20 cellular contexts compared by ENCODE assay signal in genomic region chr6:82614518-82614917, GRCh38.
DNase-seq lines count a peak whose midpoint lies in the region; ATAC-seq, FAIRE-seq and TF ChIP-seq lines count a peak whose summit lies in the region.
"Had no signal": no experiment of that assay in that cellular context is flagged by ENCODE, and none has a peak within 500 bp of the region (broad histone marks: within the 10 kb centered on the region; RNA-seq: fewer than 3 reads in every experiment).

No MANE protein-coding gene starts in this region.

- H3K9ac ChIP-seq in K562 (ENCODE audit: insufficient read depth in 1 of 2, low read depth in 2 of 2, low read length in 2 of 2) (no peak overlapping the region), neural progenitor cell (no peak overlapping the region)

- POLR2A ChIA-PET in K562 (lab: Yijun Ruan, JAX): no interaction called here
- POLR2A ChIA-PET in activated CD4-positive, alpha-beta T cell treated with anti-CD3 and anti-CD28 coated beads for 36 hours (lab: Charles Lee): no interaction called here

- DNase-seq in M059J (ENCODE audit: low read depth): peak; percentile 17
- DNase-seq in K562 (ENCODE audit: extremely low read depth in 1 of 4, low spot score in 3 of 4): peak in 1 of 4 experiments; percentile 2
- no peak for DNase-seq in neural progenitor cell (ENCODE audit: low spot score)
- DNase-seq in activated CD8-positive, alpha-beta memory T cell treated with anti-CD3 and anti-CD28 coated beads, Interleukin-2, amount 10 ng/mL, durations not matched to agents 7 days and 5 days: no peak
- DNase-seq in activated CD4-positive, alpha-beta T cell treated with anti-CD3 and anti-CD28 coated beads for 36 hours: no peak
- no peak for DNase-seq in activated T-helper 2 cell treated with anti-CD3 and anti-CD28 coated beads, Interferon-gamma antibody, Interleukin-2, Interleukin-4, amounts not matched to agents 10 μg/mL and 5 μg/mL and 100 μg/mL, durations not matched to agents 14 hours and 24 hours and 36 hours (ENCODE audit: low spot score)
- no peak for DNase-seq in suprapubic skin (ENCODE audit: low spot score in 2 of 2)
- DNase-seq: BE2C; CD4-positive, alpha-beta memory T cell; COR-L47; DMS153; DMS79 treated with DMSO at 0.1 percent for 48 hours; EL; GOT3; H9 had no signal

- peak; percentile 29 for FAIRE-seq in K562 (lab: Jason Lieb, UNC)
- FAIRE-seq: A549, D721Med, G401.6, GM12891 had no signal

- H3K9me1 ChIP-seq in K562 (ENCODE audit: control insufficient read depth, insufficient read depth, low read length): no peaks in the 10 kb centered on the region

- peaks cover 10% of the 10 kb centered on the region for H3K36me3 Mint-ChIP-seq in neural progenitor cell
- H3K36me3 Mint-ChIP-seq in activated CD8-positive, alpha-beta memory T cell treated with anti-CD3 and anti-CD28 coated beads, Interleukin-2, amount 10 ng/mL, durations not matched to agents 7 days and 5 days: no peaks in the 10 kb centered on the region
- no peaks in the 10 kb centered on the region for H3K36me3 Mint-ChIP-seq in activated CD4-positive, alpha-beta T cell treated with anti-CD3 and anti-CD28 coated beads for 36 hours (ENCODE audit: low read depth)
- H3K36me3 Mint-ChIP-seq in activated T-helper 2 cell treated with anti-CD3 and anti-CD28 coated beads, Interferon-gamma antibody, Interleukin-2, Interleukin-4, amounts not matched to agents 10 μg/mL and 5 μg/mL and 100 μg/mL, durations not matched to agents 14 hours and 24 hours and 36 hours (ENCODE audit: low read depth): no peaks in the 10 kb centered on the region
- H3K36me3 Mint-ChIP-seq: CD4-positive, alpha-beta memory T cell had no signal

- H3K27me3 ChIP-seq in K562 (ENCODE audit: control insufficient read depth in 2 of 2, insufficient read depth in 2 of 2, low read length in 2 of 2) (no peaks in the 10 kb centered on the region), neural progenitor cell (no peaks in the 10 kb centered on the region), suprapubic skin (no peaks in the 10 kb centered on the region)
- H3K27me3 ChIP-seq: BE2C had no signal

- H3K4me1 Mint-ChIP-seq in neural progenitor cell: peaks cover 46% of the 10 kb centered on the region
- H3K4me1 Mint-ChIP-seq in activated CD8-positive, alpha-beta memory T cell treated with anti-CD3 and anti-CD28 coated beads, Interleukin-2, amount 10 ng/mL, durations not matched to agents 7 days and 5 days: no peaks in the 10 kb centered on the region
- no peaks in the 10 kb centered on the region for H3K4me1 Mint-ChIP-seq in activated CD4-positive, alpha-beta T cell treated with anti-CD3 and anti-CD28 coated beads for 36 hours
- H3K4me1 Mint-ChIP-seq in activated T-helper 2 cell treated with anti-CD3 and anti-CD28 coated beads, Interferon-gamma antibody, Interleukin-2, Interleukin-4, amounts not matched to agents 10 μg/mL and 5 μg/mL and 100 μg/mL, durations not matched to agents 14 hours and 24 hours and 36 hours (ENCODE audit: low read depth): no peaks in the 10 kb centered on the region
- H3K4me1 Mint-ChIP-seq: CD4-positive, alpha-beta memory T cell had no signal

- intact Hi-C loops in K562 (cut with micrococcal nuclease): no loop called here
- intact Hi-C loops in activated CD4-positive, alpha-beta T cell treated with anti-CD3 and anti-CD28 coated beads for 36 hours (cut with DNase I, micrococcal nuclease): no loop called here
- intact Hi-C loops in activated T-helper 2 cell treated with anti-CD3 and anti-CD28 coated beads, Interferon-gamma antibody, Interleukin-2, Interleukin-4, amounts not matched to agents 10 μg/mL and 5 μg/mL and 100 μg/mL, durations not matched to agents 14 hours and 24 hours and 36 hours (cut with micrococcal nuclease): no loop called here

- no peak for ATAC-seq in K562
- ATAC-seq in activated CD8-positive, alpha-beta memory T cell treated with anti-CD3 and anti-CD28 coated beads, Interleukin-2, amount 10 ng/mL, durations not matched to agents 7 days and 5 days: no peak
- no peak for ATAC-seq in activated CD4-positive, alpha-beta T cell treated with anti-CD3 and anti-CD28 coated beads for 36 hours
- ATAC-seq: A549 had no signal

- peak overlapping the region; percentile 46 for H3K27ac Mint-ChIP-seq in neural progenitor cell
- H3K27ac Mint-ChIP-seq in activated CD8-positive, alpha-beta memory T cell treated with anti-CD3 and anti-CD28 coated beads, Interleukin-2, amount 10 ng/mL, durations not matched to agents 7 days and 5 days: no peak overlapping the region
- H3K27ac Mint-ChIP-seq in activated CD4-positive, alpha-beta T cell treated with anti-CD3 and anti-CD28 coated beads for 36 hours: no peak overlapping the region
- no peak overlapping the region for H3K27ac Mint-ChIP-seq in activated T-helper 2 cell treated with anti-CD3 and anti-CD28 coated beads, Interferon-gamma antibody, Interleukin-2, Interleukin-4, amounts not matched to agents 10 μg/mL and 5 μg/mL and 100 μg/mL, durations not matched to agents 14 hours and 24 hours and 36 hours
- H3K27ac Mint-ChIP-seq: CD4-positive, alpha-beta memory T cell; H9 had no signal

- peaks cover 3% of the 10 kb centered on the region for H3K27me3 Mint-ChIP-seq in neural progenitor cell (ENCODE audit: insufficient read depth, low read depth)
- H3K27me3 Mint-ChIP-seq in activated CD8-positive, alpha-beta memory T cell treated with anti-CD3 and anti-CD28 coated beads, Interleukin-2, amount 10 ng/mL, durations not matched to agents 7 days and 5 days: peaks cover 3% of the 10 kb centered on the region
- H3K27me3 Mint-ChIP-seq in activated CD4-positive, alpha-beta T cell treated with anti-CD3 and anti-CD28 coated beads for 36 hours: peaks cover 3% of the 10 kb centered on the region
- no peaks in the 10 kb centered on the region for H3K27me3 Mint-ChIP-seq in activated T-helper 2 cell treated with anti-CD3 and anti-CD28 coated beads, Interferon-gamma antibody, Interleukin-2, Interleukin-4, amounts not matched to agents 10 μg/mL and 5 μg/mL and 100 μg/mL, durations not matched to agents 14 hours and 24 hours and 36 hours (ENCODE audit: low read depth)

- CTCF ChIA-PET in K562 (lab: Yijun Ruan, JAX; ENCODE audit: low intra/inter-chr PET ratio): no interaction called here
- CTCF ChIA-PET in activated CD8-positive, alpha-beta memory T cell treated with anti-CD3 and anti-CD28 coated beads, Interleukin-2, amount 10 ng/mL, durations not matched to agents 7 days and 5 days (lab: Charles Lee): no interaction called here
- CTCF ChIA-PET in activated CD4-positive, alpha-beta T cell treated with anti-CD3 and anti-CD28 coated beads for 36 hours (lab: Charles Lee): interaction anchor here (0.6 kb wide), 1 partner anchor 14 kb away, joined by 3 read pairs; no protein-coding TSS in a partner anchor

- H3K4me2 ChIP-seq in K562 (ENCODE audit: insufficient read depth, low read length): no peak overlapping the region
- H3K4me2 ChIP-seq in neural progenitor cell: no peak overlapping the region
- H3K4me2 ChIP-seq: A549 had no signal

- H2AFZ ChIP-seq in K562 (ENCODE audit: low read depth, low read length): no peak overlapping the region
- no peak overlapping the region for H2AFZ ChIP-seq in neural progenitor cell (replicated peaks)

- H3K36me3 ChIP-seq in K562 (ENCODE audit: control insufficient read depth, insufficient read depth, low read length) (no peaks in the 10 kb centered on the region), neural progenitor cell (no peaks in the 10 kb centered on the region), suprapubic skin (no peaks in the 10 kb centered on the region)
- H3K36me3 ChIP-seq: BE2C had no signal

- H3K79me2 ChIP-seq in K562 (ENCODE audit: control insufficient read depth, insufficient read depth, low read length) (no peaks in the 10 kb centered on the region), neural progenitor cell (ENCODE audit: low read depth) (no peaks in the 10 kb centered on the region)

- TF ChIP-seq CTCF in K562 (IDR thresholded peaks at IDR 0.05 in 2 of 3, conservative IDR thresholded peaks at IDR 0.05 in 1 of 3; ENCODE audit: insufficient read depth in 2 of 3, low read depth in 1 of 3, low read length in 3 of 3) (no peak), neural progenitor cell (IDR thresholded peaks at IDR 0.05) (no peak), suprapubic skin (IDR thresholded peaks at IDR 0.05) (no peak)

- BruUV-seq in K562 (replicated peaks; lab: Mats Ljungman, UMichigan): no TSS peak

- H4K20me1 ChIP-seq in K562 (replicated peaks; ENCODE audit: control insufficient read depth, insufficient read depth, low read length): no peaks in the 10 kb centered on the region
- H4K20me1 ChIP-seq in neural progenitor cell (ENCODE audit: low read depth): no peaks in the 10 kb centered on the region

- no peak for TF ChIP-seq EP300 in K562 (IDR thresholded peaks at IDR 0.05; ENCODE audit: low read length)
- TF ChIP-seq EP300 in suprapubic skin (IDR thresholded peaks at IDR 0.05): no peak

- H3F3A ChIP-seq in neural progenitor cell (ENCODE audit: low read depth): peaks cover 6% of the 10 kb centered on the region

- H3K9me3 ChIP-seq in K562 (replicated peaks; ENCODE audit: control insufficient read depth, insufficient read depth, low read depth, low read length): no peaks in the 10 kb centered on the region
- no peaks in the 10 kb centered on the region for H3K9me3 ChIP-seq in neural progenitor cell (ENCODE audit: low read depth)
- no peaks in the 10 kb centered on the region for H3K9me3 ChIP-seq in suprapubic skin
- H3K9me3 ChIP-seq: A549, BE2C had no signal

- in situ Hi-C loops in K562 (cut with MboI): no loop called here

- no peak overlapping the region for H3K4me3 Mint-ChIP-seq in neural progenitor cell
- no peak overlapping the region for H3K4me3 Mint-ChIP-seq in activated CD8-positive, alpha-beta memory T cell treated with anti-CD3 and anti-CD28 coated beads, Interleukin-2, amount 10 ng/mL, durations not matched to agents 7 days and 5 days
- H3K4me3 Mint-ChIP-seq in activated CD4-positive, alpha-beta T cell treated with anti-CD3 and anti-CD28 coated beads for 36 hours: no peak overlapping the region
- no peak overlapping the region for H3K4me3 Mint-ChIP-seq in activated T-helper 2 cell treated with anti-CD3 and anti-CD28 coated beads, Interferon-gamma antibody, Interleukin-2, Interleukin-4, amounts not matched to agents 10 μg/mL and 5 μg/mL and 100 μg/mL, durations not matched to agents 14 hours and 24 hours and 36 hours (ENCODE audit: low read depth)
- H3K4me3 Mint-ChIP-seq: CD4-positive, alpha-beta memory T cell; H9 had no signal

- 3% methylated on average over 3 of the region's 3 CpGs for WGBS in K562 (ENCODE audit: insufficient coverage, low coverage, missing lambda C conversion rate)
- 61% methylated on average over 3 of the region's 3 CpGs for WGBS in suprapubic skin

- H3K27ac ChIP-seq in K562 (ENCODE audit: extremely low read depth, low read depth, low read length) (no peak overlapping the region), neural progenitor cell (no peak overlapping the region), suprapubic skin (no peak overlapping the region)
- H3K27ac ChIP-seq: A549, C4-2B had no signal

- H3K4me3 ChIP-seq in K562: no peak overlapping the region
- H3K4me3 ChIP-seq in neural progenitor cell: no peak overlapping the region
- H3K4me3 ChIP-seq in suprapubic skin: no peak overlapping the region
- H3K4me3 ChIP-seq: A549 had no signal

- no peaks in the 10 kb centered on the region for H3K4me1 ChIP-seq in K562 (replicated peaks in 1 of 2; ENCODE audit: control insufficient read depth in 2 of 2, insufficient read depth in 2 of 2, low read length in 2 of 2)
- H3K4me1 ChIP-seq in neural progenitor cell: peaks cover 15% of the 10 kb centered on the region
- no peaks in the 10 kb centered on the region for H3K4me1 ChIP-seq in suprapubic skin
- H3K4me1 ChIP-seq: A549, BE2C had no signal

- TF ChIP-seq POLR2A in K562 (conservative IDR thresholded peaks at IDR 0.05) (no peak), suprapubic skin (IDR thresholded peaks at IDR 0.05) (no peak)

- peaks cover 3% of the 10 kb centered on the region for H3K9me3 Mint-ChIP-seq in neural progenitor cell
- no peaks in the 10 kb centered on the region for H3K9me3 Mint-ChIP-seq in activated CD8-positive, alpha-beta memory T cell treated with anti-CD3 and anti-CD28 coated beads, Interleukin-2, amount 10 ng/mL, durations not matched to agents 7 days and 5 days (ENCODE audit: low read depth)
- no peaks in the 10 kb centered on the region for H3K9me3 Mint-ChIP-seq in activated CD4-positive, alpha-beta T cell treated with anti-CD3 and anti-CD28 coated beads for 36 hours (ENCODE audit: low read depth)
- H3K9me3 Mint-ChIP-seq in activated T-helper 2 cell treated with anti-CD3 and anti-CD28 coated beads, Interferon-gamma antibody, Interleukin-2, Interleukin-4, amounts not matched to agents 10 μg/mL and 5 μg/mL and 100 μg/mL, durations not matched to agents 14 hours and 24 hours and 36 hours: no peaks in the 10 kb centered on the region
- H3K9me3 Mint-ChIP-seq: H9 had no signal

- TF ChIP-seq RAD21 in K562 (CRISPR knock-in tag; conservative IDR thresholded peaks at IDR 0.05 in 1 of 2, IDR thresholded peaks at IDR 0.05 in 1 of 2): 0 out of 4 replicates have a peak, but pooled peaks of 1 of the 2 experiments have one; percentile 4
